Comparison of ENCODE assay signal across 1 cellular context in the genomic region with DNA sequence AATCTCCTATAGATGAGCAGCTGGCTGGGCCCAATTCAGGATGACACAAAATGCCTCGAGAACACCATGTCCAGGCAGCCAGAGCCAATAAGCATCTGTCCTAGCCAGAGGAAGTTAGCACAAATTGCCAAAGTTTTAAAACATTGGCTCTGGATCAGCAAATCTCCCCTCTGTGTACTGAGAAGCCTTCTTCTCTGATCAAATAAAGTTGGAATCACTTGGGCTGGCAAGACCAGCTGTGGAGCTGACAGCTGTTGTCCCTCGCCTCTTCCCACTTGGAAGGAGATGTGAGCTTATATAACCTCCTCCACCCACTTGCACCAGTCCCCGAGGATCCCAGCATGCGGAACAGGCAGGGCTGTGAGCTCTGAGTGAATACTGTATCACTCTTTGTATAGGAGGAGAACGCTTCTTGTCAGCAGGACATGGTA.
TF ChIP-seq lines count a peak whose summit lies in the region.

No MANE protein-coding gene starts in this region.

TF ChIP-seq in HepG2, 621 proteins besides CTCF, POLR2A, EP300 and RAD21 (continued from another document):
- TF ChIP-seq, protein P1, sequence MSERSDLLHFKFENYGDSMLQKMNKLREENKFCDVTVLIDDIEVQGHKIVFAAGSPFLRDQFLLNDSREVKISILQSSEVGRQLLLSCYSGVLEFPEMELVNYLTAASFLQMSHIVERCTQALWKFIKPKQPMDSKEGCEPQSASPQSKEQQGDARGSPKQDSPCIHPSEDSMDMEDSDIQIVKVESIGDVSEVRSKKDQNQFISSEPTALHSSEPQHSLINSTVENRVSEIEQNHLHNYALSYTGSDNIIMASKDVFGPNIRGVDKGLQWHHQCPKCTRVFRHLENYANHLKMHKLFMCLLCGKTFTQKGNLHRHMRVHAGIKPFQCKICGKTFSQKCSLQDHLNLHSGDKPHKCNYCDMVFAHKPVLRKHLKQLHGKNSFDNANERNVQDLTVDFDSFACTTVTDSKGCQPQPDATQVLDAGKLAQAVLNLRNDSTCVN (CRISPR knock-in tag; IDR thresholded peaks at IDR 0.05; ENCODE audit: borderline replicate concordance) = no peak
- TF ChIP-seq CBX5 (CRISPR knock-in tag; IDR thresholded peaks at IDR 0.05; ENCODE audit: borderline replicate concordance) (no peak), ZNF296 (CRISPR knock-in tag; conservative IDR thresholded peaks at IDR 0.05) (no peak), MZF1 (CRISPR knock-in tag; IDR thresholded peaks at IDR 0.05; ENCODE audit: borderline replicate concordance) (no peak), ZSCAN29 (CRISPR knock-in tag; conservative IDR thresholded peaks at IDR 0.05) (no peak), AHR (CRISPR knock-in tag; IDR thresholded peaks at IDR 0.05) (no peak)
